7 cellular contexts compared by ENCODE assay signal in genomic region chr1:149228672-149229071, GRCh38.
DNase-seq lines count a peak whose midpoint lies in the region; ATAC-seq and TF ChIP-seq lines count a peak whose summit lies in the region.
"Not testable (repeated sequence)": the region's sequence is repeated elsewhere in the genome, so short reads cannot be mapped to it uniquely, and the experiment has no call there.

No MANE protein-coding gene starts in this region.

- H3K9ac ChIP-seq in HUES48 (ENCODE audit: low read depth, low read length): not testable (repeated sequence)

- not testable (repeated sequence) for H3K4me1 Mint-ChIP-seq in activated CD8-positive, alpha-beta T cell treated with anti-CD3 and anti-CD28 coated beads for 36 hours (ENCODE audit: low read depth); naive thymus-derived CD8-positive, alpha-beta T cell

- H3K36me3 ChIP-seq in HUES48 (ENCODE audit: control insufficient read depth, insufficient read depth, low read length); body of pancreas (replicated peaks in 1 of 2; ENCODE audit: insufficient read depth in 1 of 2, low read depth in 2 of 2); gastroesophageal sphincter; hepatocyte (replicated peaks; ENCODE audit: insufficient read depth, low read depth): not testable (repeated sequence)

- not testable (repeated sequence) for H4K20me1 ChIP-seq in hepatocyte (ENCODE audit: insufficient read depth, poor library complexity, severe bottlenecking)

- not testable (repeated sequence) for H3K4me3 Mint-ChIP-seq in activated CD8-positive, alpha-beta T cell treated with anti-CD3 and anti-CD28 coated beads for 36 hours; naive thymus-derived CD8-positive, alpha-beta T cell

- peak; percentile 89 for ATAC-seq in activated CD8-positive, alpha-beta T cell treated with anti-CD3 and anti-CD28 coated beads for 36 hours
- ATAC-seq in body of pancreas (peak; percentile 97), gastroesophageal sphincter (peak; percentile 98)
- peak; percentile 73 to 76 for ATAC-seq in naive thymus-derived CD8-positive, alpha-beta T cell
- ATAC-seq in stimulated activated naive CD8-positive, alpha-beta T cell treated with anti-CD3 and anti-CD28 coated beads, Interleukin-15, Interleukin-2, amounts not matched to agents 100 U/mL and 50 U/mL, for 24 hours: peak; percentile 99

- not testable (repeated sequence) for H3K4me2 ChIP-seq in hepatocyte

- CTCF ChIA-PET in activated CD8-positive, alpha-beta T cell treated with anti-CD3 and anti-CD28 coated beads for 36 hours (lab: Charles Lee): not testable (repeated sequence)

- not testable (repeated sequence) for H3K9me2 ChIP-seq in hepatocyte (replicated peaks; ENCODE audit: insufficient read depth)

- not testable (repeated sequence) for DNase-seq in activated CD8-positive, alpha-beta T cell treated with anti-CD3 and anti-CD28 coated beads for 36 hours; hepatocyte (ENCODE audit: low spot score); naive thymus-derived CD8-positive, alpha-beta T cell; stimulated activated naive CD8-positive, alpha-beta T cell treated with anti-CD3 and anti-CD28 coated beads, Interleukin-15, Interleukin-2, amounts not matched to agents 100 U/mL and 50 U/mL, for 24 hours
- DNase-seq in body of pancreas: peak in 1 of 4 donors; percentile 15

- H3K27me3 ChIP-seq in HUES48 (ENCODE audit: control insufficient read depth, insufficient read depth, low read length); body of pancreas; gastroesophageal sphincter; hepatocyte: not testable (repeated sequence)

- H3K79me2 ChIP-seq in hepatocyte: not testable (repeated sequence)

- peak overlapping the region; percentile 66 for H3K27ac ChIP-seq in HUES48 (ENCODE audit: low read depth, low read length)
- H3K27ac ChIP-seq in body of pancreas: peak overlapping the region in 3 of 4 donors; percentile 61 to 76 (median 66)
- H3K27ac ChIP-seq in gastroesophageal sphincter: peak overlapping the region; percentile 73 to 86 (median 82)
- peak overlapping the region; percentile 67 for H3K27ac ChIP-seq in hepatocyte

- not testable (repeated sequence) for H3K4me3 ChIP-seq in HUES48 (ENCODE audit: low read depth, low read length); body of pancreas; gastroesophageal sphincter; hepatocyte

- H2AFZ ChIP-seq in hepatocyte: not testable (repeated sequence)

- not testable (repeated sequence) for H3K27me3 Mint-ChIP-seq in activated CD8-positive, alpha-beta T cell treated with anti-CD3 and anti-CD28 coated beads for 36 hours; naive thymus-derived CD8-positive, alpha-beta T cell

- POLR2A ChIA-PET in activated CD8-positive, alpha-beta T cell treated with anti-CD3 and anti-CD28 coated beads for 36 hours (lab: Charles Lee); naive thymus-derived CD8-positive, alpha-beta T cell (lab: Charles Lee): not testable (repeated sequence)

- not testable (repeated sequence) for TF ChIP-seq POLR2A in body of pancreas (IDR thresholded peaks at IDR 0.05); gastroesophageal sphincter (IDR thresholded peaks at IDR 0.05)

- not testable (repeated sequence) for H3K9me3 Mint-ChIP-seq in activated CD8-positive, alpha-beta T cell treated with anti-CD3 and anti-CD28 coated beads for 36 hours; naive thymus-derived CD8-positive, alpha-beta T cell

- H3K27ac Mint-ChIP-seq in activated CD8-positive, alpha-beta T cell treated with anti-CD3 and anti-CD28 coated beads for 36 hours; naive thymus-derived CD8-positive, alpha-beta T cell: not testable (repeated sequence)

- H3K36me3 Mint-ChIP-seq in activated CD8-positive, alpha-beta T cell treated with anti-CD3 and anti-CD28 coated beads for 36 hours (ENCODE audit: low read depth); naive thymus-derived CD8-positive, alpha-beta T cell: not testable (repeated sequence)

- not testable (repeated sequence) for H3K4me1 ChIP-seq in HUES48 (ENCODE audit: control insufficient read depth, insufficient read depth, low read length); body of pancreas; gastroesophageal sphincter; hepatocyte (ENCODE audit: insufficient read depth)

- not testable (repeated sequence) for TF ChIP-seq CTCF in activated CD8-positive, alpha-beta T cell treated with anti-CD3 and anti-CD28 coated beads for 36 hours (IDR thresholded peaks at IDR 0.05); body of pancreas (IDR thresholded peaks at IDR 0.05); gastroesophageal sphincter (IDR thresholded peaks at IDR 0.05); hepatocyte (IDR thresholded peaks at IDR 0.05; ENCODE audit: poor library complexity)

- intact Hi-C loops in activated CD8-positive, alpha-beta T cell treated with anti-CD3 and anti-CD28 coated beads for 36 hours (cut with micrococcal nuclease); body of pancreas (cut with DNase I): not testable (repeated sequence)

- H3K9me3 ChIP-seq in HUES48 (ENCODE audit: control insufficient read depth, insufficient read depth, low read length); body of pancreas; gastroesophageal sphincter; hepatocyte (ENCODE audit: low read depth): not testable (repeated sequence)

- WGBS in body of pancreas, 2 donors: no CpG with 5 or more reads among the region's 5 CpGs
- no CpG with 5 or more reads among the region's 5 CpGs for whole genome bisulfite sequencing in gastroesophageal sphincter (ENCODE audit: low coverage in 1 of 2), 2 donors
- WGBS in hepatocyte (ENCODE audit: low lambda C conversion rate, missing lambda C conversion rate): no CpG with 5 or more reads among the region's 5 CpGs

- TF ChIP-seq EP300 in gastroesophageal sphincter (IDR thresholded peaks at IDR 0.05): not testable (repeated sequence)
